8 cellular contexts compared by ENCODE assay signal in the genomic region with DNA sequence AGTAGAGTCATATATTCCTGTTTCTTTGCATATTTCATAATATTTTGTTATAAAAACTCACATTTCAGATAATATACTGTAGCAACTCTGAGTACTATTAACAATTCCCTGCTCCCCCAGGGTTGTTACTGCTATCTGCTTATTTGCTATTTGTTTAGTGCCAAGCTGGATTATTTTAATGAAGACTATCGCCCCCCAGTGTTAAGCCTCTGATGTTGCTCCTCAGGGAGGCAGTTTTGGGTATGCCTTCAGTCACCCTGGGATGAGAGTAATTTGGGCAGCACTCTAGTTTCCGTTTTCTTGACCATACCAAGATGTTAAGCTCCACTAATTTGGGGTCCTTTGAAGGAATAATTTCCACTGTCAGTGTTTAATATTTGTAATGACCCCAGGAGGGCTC. TPM values are rescaled to one million over a fixed set of nuclear protein-coding genes. Genes with fewer than 3 reads are reported as not detected.
DNase-seq lines count a peak whose midpoint lies in the region; ATAC-seq, FAIRE-seq and TF ChIP-seq lines count a peak whose summit lies in the region.

No MANE protein-coding gene starts in this region.

- TF ChIP-seq POLR2A in heart left ventricle (IDR thresholded peaks at IDR 0.05): no peak

- TF ChIP-seq CTCF in heart left ventricle (IDR thresholded peaks at IDR 0.05) (peak in 11 of 12 donors; percentile 8 to 49 (median 34)), upper lobe of right lung (IDR thresholded peaks at IDR 0.05) (peak; percentile 37)

- no peak overlapping the region for H3K4me3 ChIP-seq in heart left ventricle
- no peak overlapping the region for H3K4me3 ChIP-seq in upper lobe of right lung
- H3K4me3 ChIP-seq in small intestine (ENCODE audit: low read depth in 1 of 2, low read length in 2 of 2): no peak overlapping the region

- H3K4me1 ChIP-seq in heart left ventricle (peaks cover 0 to 6% (median 0%) of the 10 kb centered on the region in 12 donors), upper lobe of right lung (no peaks in the 10 kb centered on the region), small intestine (ENCODE audit: control insufficient read depth in 2 of 2, insufficient read depth in 1 of 2, low read depth in 1 of 2, low read length in 1 of 2) (no peaks in the 10 kb centered on the region)

- intact Hi-C loops in heart left ventricle (cut with DNase I) (no loop called here), Right ventricle myocardium inferior (cut with DNase I) (no loop called here), upper lobe of right lung (cut with DNase I) (no loop called here)

- DNase-seq in heart left ventricle (no peak), Right ventricle myocardium inferior (ENCODE audit: missing footprints) (no peak), M059J (ENCODE audit: low read depth) (peak; percentile 26), dermis blood vessel endothelial cell (peak; percentile 37), upper lobe of right lung (no peak), small intestine (no peak)
- no peak for DNase-seq in stimulated activated CD4-positive, alpha-beta T cell treated with anti-CD3 and anti-CD28 coated beads, Interleukin-12 subunit alpha, Interleukin-12 subunit beta, amount 100 ng/mL, for 4 hours

- no peak for FAIRE-seq in small intestine (lab: Jason Lieb, UNC)

- ATAC-seq in heart left ventricle (peak in 2 of 4 donors; percentile 51 to 53), Right ventricle myocardium inferior (no peak), upper lobe of right lung (peak; percentile 73), GM18520 (IDR thresholded peaks at IDR 0.05; ENCODE audit: unreplicated experiment) (no peak)

- H3K27ac ChIP-seq in heart left ventricle (no peak overlapping the region), upper lobe of right lung (no peak overlapping the region), small intestine (ENCODE audit: low read depth in 1 of 2, low read length in 1 of 2) (no peak overlapping the region)

- 69 to 78% (median 75%) methylated on average over 2 of the region's 2 CpGs for WGBS in heart left ventricle, 4 donors
- 81 to 84% (median 83%) methylated on average over 2 of the region's 2 CpGs for WGBS in small intestine, 3 donors

- peaks cover 0 to 27% (median 3%) of the 10 kb centered on the region in 9 donors for H3K36me3 ChIP-seq in heart left ventricle
- H3K36me3 ChIP-seq in upper lobe of right lung: no peaks in the 10 kb centered on the region
- H3K36me3 ChIP-seq in small intestine (ENCODE audit: control insufficient read depth in 2 of 2, insufficient read depth in 2 of 2, low read length in 2 of 2): peaks cover 0 to 2% of the 10 kb centered on the region in 2 donors

- H3K9me3 ChIP-seq in heart left ventricle: no peaks in the 10 kb centered on the region
- no peaks in the 10 kb centered on the region for H3K9me3 ChIP-seq in upper lobe of right lung
- H3K9me3 ChIP-seq in small intestine (ENCODE audit: control insufficient read depth, low read depth): no peaks in the 10 kb centered on the region

- H3K27me3 ChIP-seq in heart left ventricle (no peaks in the 10 kb centered on the region), upper lobe of right lung (no peaks in the 10 kb centered on the region), small intestine (ENCODE audit: control insufficient read depth in 2 of 2, insufficient read depth in 2 of 2, low read length in 2 of 2) (no peaks in the 10 kb centered on the region)

RNA-seq across cellular contexts. Expression of a gene that starts 46.0 kb away (rescaled TPM):
- 100 to 1,000 TPM in 2 of 9 donors, 10 to 100 TPM in 7; 50.4 to 144 (median 59.8) TPM for total RNA-seq in heart left ventricle
- polyA plus RNA-seq in heart left ventricle: 10 to 100 TPM; 50.4 to 68.1 TPM
- 60.7 TPM for total RNA-seq in Right ventricle myocardium inferior
- total RNA-seq in M059J (2014; rRNA removed; shearing (Covaris generic)): 85.6 and 170 TPM in 2 replicates
- total RNA-seq in dermis blood vessel endothelial cell: 46.3 and 83.0 TPM in 2 replicates
- total RNA-seq in upper lobe of right lung: 30.7 TPM
- 10 to 100 TPM; 33.8 to 51.2 (median 42.2) TPM for polyA plus RNA-seq in small intestine

Comparison
In these comparisons a context has a peak if more than half of its experiments do, and no peak if none do; other contexts are left out.
1. DNase-seq: peak in M059J (single experiment) and dermis blood vessel endothelial cell (single experiment); none in heart left ventricle (0 of 5), Right ventricle myocardium inferior (single experiment), upper lobe of right lung (single experiment), small intestine (single experiment) and stimulated activated CD4-positive, alpha-beta T cell treated with anti-CD3 and anti-CD28 coated beads, Interleukin-12 subunit alpha, Interleukin-12 subunit beta, amount 100 ng/mL, for 4 hours (single experiment).